19 cellular contexts compared by ENCODE assay signal in genomic region chrX:11129546-11129945, GRCh38.
"Had no signal": no experiment of that assay in that cellular context is flagged by ENCODE, and none has a peak within 500 bp of the region (broad histone marks: within the 10 kb centered on the region; RNA-seq: fewer than 3 reads in every experiment).

No MANE protein-coding gene starts in this region.

- H3K9me3 Mint-ChIP-seq: activated CD4-positive, alpha-beta memory T cell treated with anti-CD3 and anti-CD28 coated beads for 36 hours; activated naive CD4-positive, alpha-beta T cell treated with anti-CD3 and anti-CD28 coated beads for 36 hours; activated naive CD8-positive, alpha-beta T cell treated with anti-CD3 and anti-CD28 coated beads, Interleukin-2, amount 50 U/mL, for 24 hours; activated T-helper 2 cell treated with anti-CD3 and anti-CD28 coated beads, Interferon-gamma antibody, Interleukin-2, Interleukin-4, amounts not matched to agents 10 μg/mL and 5 μg/mL and 100 μg/mL, durations not matched to agents 14 hours and 24 hours and 36 hours had no signal

- H3K36me3 ChIP-seq: cardiac muscle cell, left lung, neutrophil, tibial nerve, vagina had no signal

- ATAC-seq: activated CD4-positive, alpha-beta T cell treated with anti-CD3 and anti-CD28 coated beads for 36 hours; activated CD8-positive, alpha-beta memory T cell treated with anti-CD3 and anti-CD28 coated beads, Interleukin-2, amount 10 ng/mL, durations not matched to agents 7 days and 5 days; activated naive CD8-positive, alpha-beta T cell treated with anti-CD3 and anti-CD28 coated beads, Interleukin-2, amount 50 U/mL, for 24 hours; left lung; naive thymus-derived CD8-positive, alpha-beta T cell; stimulated activated naive B cell treated with anti-CD40 and anti-IgM and Interleukin-4, amounts not matched to agents 10 μg/mL and 1 μg/mL and 100 μg/mL, for 72 hours had no signal

- H3K36me3 Mint-ChIP-seq: activated CD4-positive, alpha-beta memory T cell treated with anti-CD3 and anti-CD28 coated beads for 36 hours; activated CD8-positive, alpha-beta memory T cell treated with anti-CD3 and anti-CD28 coated beads, Interleukin-2, amount 10 ng/mL, durations not matched to agents 7 days and 5 days had no signal

- DNase-seq: activated CD4-positive, alpha-beta memory T cell treated with anti-CD3 and anti-CD28 coated beads for 36 hours; activated CD4-positive, alpha-beta T cell treated with anti-CD3 and anti-CD28 coated beads for 36 hours; activated CD8-positive, alpha-beta memory T cell treated with anti-CD3 and anti-CD28 coated beads, Interleukin-2, amount 10 ng/mL, durations not matched to agents 7 days and 5 days; activated naive CD4-positive, alpha-beta T cell treated with anti-CD3 and anti-CD28 coated beads for 36 hours; activated naive CD8-positive, alpha-beta T cell treated with anti-CD3 and anti-CD28 coated beads, Interleukin-2, amount 50 U/mL, for 24 hours; activated T-cell treated with anti-CD3 and anti-CD28 coated beads, Interleukin-2, amount 50 U/mL, for 1 hour; dorsolateral prefrontal cortex; erythroblast; kidney; left lung; naive thymus-derived CD8-positive, alpha-beta T cell; stimulated activated CD4-positive, alpha-beta T cell treated with anti-CD3 and anti-CD28 coated beads, Interleukin-2, amount 100 ng/mL, for 48 hours; stimulated activated naive B cell treated with anti-CD40 and anti-IgM and Interleukin-4, amounts not matched to agents 10 μg/mL and 1 μg/mL and 100 μg/mL, for 72 hours had no signal

- H3K4me3 ChIP-seq: cardiac muscle cell, dorsolateral prefrontal cortex, hepatocyte, left lung, tibial nerve, vagina had no signal

- H3K4me3 Mint-ChIP-seq: activated CD4-positive, alpha-beta memory T cell treated with anti-CD3 and anti-CD28 coated beads for 36 hours; activated CD4-positive, alpha-beta T cell treated with anti-CD3 and anti-CD28 coated beads for 36 hours; activated CD8-positive, alpha-beta memory T cell treated with anti-CD3 and anti-CD28 coated beads, Interleukin-2, amount 10 ng/mL, durations not matched to agents 7 days and 5 days; activated naive CD4-positive, alpha-beta T cell treated with anti-CD3 and anti-CD28 coated beads for 36 hours; activated naive CD8-positive, alpha-beta T cell treated with anti-CD3 and anti-CD28 coated beads, Interleukin-2, amount 50 U/mL, for 24 hours; naive thymus-derived CD8-positive, alpha-beta T cell; stimulated activated naive B cell treated with anti-CD40 and anti-IgM and Interleukin-4, amounts not matched to agents 10 μg/mL and 1 μg/mL and 100 μg/mL, for 72 hours had no signal

- H3K9me3 ChIP-seq: left lung, neutrophil, tibial nerve, vagina had no signal

- H3K4me1 ChIP-seq: left lung, tibial nerve, vagina had no signal

- H3K4me1 Mint-ChIP-seq: activated CD4-positive, alpha-beta T cell treated with anti-CD3 and anti-CD28 coated beads for 36 hours; activated CD8-positive, alpha-beta memory T cell treated with anti-CD3 and anti-CD28 coated beads, Interleukin-2, amount 10 ng/mL, durations not matched to agents 7 days and 5 days; activated naive CD8-positive, alpha-beta T cell treated with anti-CD3 and anti-CD28 coated beads, Interleukin-2, amount 50 U/mL, for 24 hours; naive thymus-derived CD8-positive, alpha-beta T cell had no signal

- H3K27me3 ChIP-seq: cardiac muscle cell, hepatocyte, left lung, neutrophil, tibial nerve, vagina had no signal

- H3K27me3 Mint-ChIP-seq: activated CD4-positive, alpha-beta memory T cell treated with anti-CD3 and anti-CD28 coated beads for 36 hours; activated CD4-positive, alpha-beta T cell treated with anti-CD3 and anti-CD28 coated beads for 36 hours; activated CD8-positive, alpha-beta memory T cell treated with anti-CD3 and anti-CD28 coated beads, Interleukin-2, amount 10 ng/mL, durations not matched to agents 7 days and 5 days; activated naive CD8-positive, alpha-beta T cell treated with anti-CD3 and anti-CD28 coated beads, Interleukin-2, amount 50 U/mL, for 24 hours; naive thymus-derived CD8-positive, alpha-beta T cell had no signal

- H3K27ac Mint-ChIP-seq: activated CD4-positive, alpha-beta memory T cell treated with anti-CD3 and anti-CD28 coated beads for 36 hours; activated CD4-positive, alpha-beta T cell treated with anti-CD3 and anti-CD28 coated beads for 36 hours; activated CD8-positive, alpha-beta memory T cell treated with anti-CD3 and anti-CD28 coated beads, Interleukin-2, amount 10 ng/mL, durations not matched to agents 7 days and 5 days; activated naive CD4-positive, alpha-beta T cell treated with anti-CD3 and anti-CD28 coated beads for 36 hours; activated naive CD8-positive, alpha-beta T cell treated with anti-CD3 and anti-CD28 coated beads, Interleukin-2, amount 50 U/mL, for 24 hours; activated T-helper 2 cell treated with anti-CD3 and anti-CD28 coated beads, Interferon-gamma antibody, Interleukin-2, Interleukin-4, amounts not matched to agents 10 μg/mL and 5 μg/mL and 100 μg/mL, durations not matched to agents 14 hours and 24 hours and 36 hours; stimulated activated naive B cell treated with anti-CD40 and anti-IgM and Interleukin-4, amounts not matched to agents 10 μg/mL and 1 μg/mL and 100 μg/mL, for 72 hours had no signal
